In genomic region chr6:2900221-2900807, GRCh38 we compare ENCODE assay signal across 11 cellular contexts. TPM values are rescaled to one million over a fixed set of nuclear protein-coding genes. Genes with fewer than 3 reads are reported as not detected.
DNase-seq lines count a peak whose midpoint lies in the region; ATAC-seq and TF ChIP-seq lines count a peak whose summit lies in the region.
"Had no signal": no experiment of that assay in that cellular context is flagged by ENCODE, and none has a peak within 500 bp of the region (broad histone marks: within the 10 kb centered on the region; RNA-seq: fewer than 3 reads in every experiment).

No MANE protein-coding gene starts in this region.

- TF ChIP-seq EP300 in gastroesophageal sphincter (IDR thresholded peaks at IDR 0.05) = peak; percentile 62

- 36 to 61% methylated on average over 6 to 7 of the region's 15 CpGs for WGBS in gastroesophageal sphincter (ENCODE audit: low coverage in 1 of 2), 2 donors

- no peaks in the 10 kb centered on the region for H3K9me3 ChIP-seq in gastroesophageal sphincter

- peaks cover 65% of the 10 kb centered on the region for H3K36me3 Mint-ChIP-seq in activated CD4-positive, alpha-beta T cell treated with anti-CD3 and anti-CD28 coated beads, Interleukin-2, amount 10 ng/mL, durations not matched to agents 24 days and 14 days (ENCODE audit: low read depth)
- peaks cover 66% of the 10 kb centered on the region for H3K36me3 Mint-ChIP-seq in activated CD4-positive, alpha-beta memory T cell treated with anti-CD3 and anti-CD28 coated beads for 36 hours

- H3K4me1 Mint-ChIP-seq in activated CD4-positive, alpha-beta T cell treated with anti-CD3 and anti-CD28 coated beads, Interleukin-2, amount 10 ng/mL, durations not matched to agents 24 days and 14 days = peaks cover 52% of the 10 kb centered on the region
- H3K4me1 Mint-ChIP-seq in activated CD4-positive, alpha-beta memory T cell treated with anti-CD3 and anti-CD28 coated beads for 36 hours (ENCODE audit: low read depth) = peaks cover 43% of the 10 kb centered on the region
- H3K4me1 Mint-ChIP-seq in stimulated activated naive CD8-positive, alpha-beta T cell treated with anti-CD3 and anti-CD28 coated beads, Interleukin-15, amount 100 ng/mL, for 72 hours = peaks cover 62% of the 10 kb centered on the region

- CTCF ChIA-PET in activated CD4-positive, alpha-beta memory T cell treated with anti-CD3 and anti-CD28 coated beads for 36 hours (lab: Charles Lee) = interaction anchor here (0.6 to 5.0 kb wide), 14 partner anchors 9 to 88 kb away, joined by 3 to 53 read pairs (median 6); partner anchors contain the start of gene SERPINB1
- CTCF ChIA-PET in RWPE1 (lab: Yijun Ruan, JAX) = interaction anchor here (0.6 to 1.1 kb wide), 3 partner anchors 17 to 532 kb away, joined by 3 to 4 read pairs (median 3); no protein-coding TSS in a partner anchor

- no peaks in the 10 kb centered on the region for H3K27me3 Mint-ChIP-seq in activated CD4-positive, alpha-beta T cell treated with anti-CD3 and anti-CD28 coated beads, Interleukin-2, amount 10 ng/mL, durations not matched to agents 24 days and 14 days
- H3K27me3 Mint-ChIP-seq in activated CD4-positive, alpha-beta memory T cell treated with anti-CD3 and anti-CD28 coated beads for 36 hours = no peaks in the 10 kb centered on the region
- H3K27me3 Mint-ChIP-seq in stimulated activated naive CD8-positive, alpha-beta T cell treated with anti-CD3 and anti-CD28 coated beads, Interleukin-15, amount 100 ng/mL, for 72 hours = no peaks in the 10 kb centered on the region
- H3K27me3 Mint-ChIP-seq: dendritic cell treated with granulocyte-macrophage colony-stimulating factor and Interleukin-4, amounts not matched to agents 40 ng/mL and 50 ng/mL, for 4 days had no signal

- TF ChIP-seq CTCF in gastroesophageal sphincter (IDR thresholded peaks at IDR 0.05) (no peak), RWPE1 (conservative IDR thresholded peaks at IDR 0.05; ENCODE audit: low read depth) (no peak)

- H3K4me1 ChIP-seq in gastroesophageal sphincter = peaks cover 0 to 46% (median 5%) of the 10 kb centered on the region in 3 donors

- no peak for TF ChIP-seq POLR2A in gastroesophageal sphincter (IDR thresholded peaks at IDR 0.05)

- H3K36me3 ChIP-seq in gastroesophageal sphincter = peaks cover 0 to 27% of the 10 kb centered on the region in 2 donors

- POLR2A ChIA-PET in activated CD4-positive, alpha-beta memory T cell treated with anti-CD3 and anti-CD28 coated beads for 36 hours (lab: Charles Lee) = interaction anchor here (0.6 to 4.3 kb wide), 11 partner anchors 23 to 163 kb away, joined by 3 to 29 read pairs (median 5); partner anchors contain the start of gene SERPINB1
- POLR2A ChIA-PET in RWPE1 (lab: Yijun Ruan, JAX; ENCODE audit: low non-redundant PET) = no interaction called here

- H3K4me3 Mint-ChIP-seq in activated CD4-positive, alpha-beta T cell treated with anti-CD3 and anti-CD28 coated beads, Interleukin-2, amount 10 ng/mL, durations not matched to agents 24 days and 14 days = peak overlapping the region; percentile 97
- H3K4me3 Mint-ChIP-seq in activated CD4-positive, alpha-beta memory T cell treated with anti-CD3 and anti-CD28 coated beads for 36 hours = peak overlapping the region; percentile 99
- peak overlapping the region; percentile 96 to 97 for H3K4me3 Mint-ChIP-seq in stimulated activated naive CD8-positive, alpha-beta T cell treated with anti-CD3 and anti-CD28 coated beads, Interleukin-15, amount 100 ng/mL, for 72 hours
- H3K4me3 Mint-ChIP-seq: dendritic cell treated with granulocyte-macrophage colony-stimulating factor and Interleukin-4, amounts not matched to agents 40 ng/mL and 50 ng/mL, for 4 days had no signal

- H3K9me3 Mint-ChIP-seq in activated CD4-positive, alpha-beta T cell treated with anti-CD3 and anti-CD28 coated beads, Interleukin-2, amount 10 ng/mL, durations not matched to agents 24 days and 14 days = no peaks in the 10 kb centered on the region
- H3K9me3 Mint-ChIP-seq in activated CD4-positive, alpha-beta memory T cell treated with anti-CD3 and anti-CD28 coated beads for 36 hours = no peaks in the 10 kb centered on the region
- no peaks in the 10 kb centered on the region for H3K9me3 Mint-ChIP-seq in stimulated activated naive CD8-positive, alpha-beta T cell treated with anti-CD3 and anti-CD28 coated beads, Interleukin-15, amount 100 ng/mL, for 72 hours
- H3K9me3 Mint-ChIP-seq: dendritic cell treated with granulocyte-macrophage colony-stimulating factor and Interleukin-4, amounts not matched to agents 40 ng/mL and 50 ng/mL, for 4 days had no signal

- H3K4me3 ChIP-seq in gastroesophageal sphincter = peak overlapping the region in 1 of 2 donors; percentile 83

- intact Hi-C loops in activated CD4-positive, alpha-beta T cell treated with anti-CD3 and anti-CD28 coated beads, Interleukin-2, amount 10 ng/mL, durations not matched to agents 24 days and 14 days (cut with micrococcal nuclease) = loop anchor here (2.0 to 5.0 kb wide), 3 partner anchors 46 to 133 kb away; partner anchors contain the start of gene WRNIP1
- intact Hi-C loops in activated CD4-positive, alpha-beta memory T cell treated with anti-CD3 and anti-CD28 coated beads for 36 hours (cut with micrococcal nuclease) = loop anchor here (1.0 to 5.0 kb wide), 2 partner anchors 9 to 133 kb away; partner anchors contain the start of gene WRNIP1

- no peak for ATAC-seq in gastroesophageal sphincter
- no peak for ATAC-seq in stimulated activated naive CD8-positive, alpha-beta T cell treated with anti-CD3 and anti-CD28 coated beads, Interleukin-15, amount 100 ng/mL, for 72 hours

- H3K27ac Mint-ChIP-seq in activated CD4-positive, alpha-beta T cell treated with anti-CD3 and anti-CD28 coated beads, Interleukin-2, amount 10 ng/mL, durations not matched to agents 24 days and 14 days = peak overlapping the region; percentile 90
- H3K27ac Mint-ChIP-seq in activated CD4-positive, alpha-beta memory T cell treated with anti-CD3 and anti-CD28 coated beads for 36 hours = peak overlapping the region; percentile 95
- peak overlapping the region in 1 of 2 donors; percentile 96 for H3K27ac Mint-ChIP-seq in stimulated activated naive CD8-positive, alpha-beta T cell treated with anti-CD3 and anti-CD28 coated beads, Interleukin-15, amount 100 ng/mL, for 72 hours

- peak; percentile 60 for DNase-seq in activated CD4-positive, alpha-beta T cell treated with anti-CD3 and anti-CD28 coated beads, Interleukin-2, amount 10 ng/mL, durations not matched to agents 24 days and 14 days
- DNase-seq in activated CD4-positive, alpha-beta T cell treated with anti-CD3 and anti-CD28 coated beads, Interleukin-2, amount 50 U/mL, for 4 hours = no peak
- no peak for DNase-seq in activated CD4-positive, alpha-beta memory T cell treated with anti-CD3 and anti-CD28 coated beads for 36 hours
- DNase-seq in stimulated activated naive CD8-positive, alpha-beta T cell treated with anti-CD3 and anti-CD28 coated beads, Interleukin-15, amount 100 ng/mL, for 72 hours = no peak
- no peak for DNase-seq in RWPE1 (ENCODE audit: low spot score)
- DNase-seq in LoVo (ENCODE audit: low spot score) = no peak
- no peak for DNase-seq in dermis blood vessel endothelial cell
- DNase-seq: NCI-H1417 treated with DMSO at 0.1 percent for 48 hours; stimulated activated naive CD4-positive, alpha-beta T cell had no signal

- no peaks in the 10 kb centered on the region for H3K27me3 ChIP-seq in gastroesophageal sphincter

- H3K27ac ChIP-seq in gastroesophageal sphincter (peak overlapping the region in 2 of 4 donors; percentile 53 to 90), RWPE1 (no peak overlapping the region)

RNA-seq across cellular contexts. Expression of gene SERPINB9, which starts 2.8 kb away (rescaled TPM):
- total RNA-seq in activated CD4-positive, alpha-beta T cell treated with anti-CD3 and anti-CD28 coated beads, Interleukin-2, amount 10 ng/mL, durations not matched to agents 24 days and 14 days = 81.3 and 83.8 TPM in 2 replicates
- 10 to 100 TPM; 69.9 to 72.6 TPM for total RNA-seq in activated CD4-positive, alpha-beta memory T cell treated with anti-CD3 and anti-CD28 coated beads for 36 hours
- total RNA-seq in gastroesophageal sphincter (10 to 100 TPM in 1 of 4 donors, 1 to 10 TPM in 3; 5.9 to 16.6 (median 8.0) TPM), dermis blood vessel endothelial cell (37.3 and 98.0 TPM in 2 replicates)

RNA-seq across cellular contexts. Expression of gene SERPINB1, which starts 58.7 kb away (rescaled TPM):
- total RNA-seq in activated CD4-positive, alpha-beta T cell treated with anti-CD3 and anti-CD28 coated beads, Interleukin-2, amount 10 ng/mL, durations not matched to agents 24 days and 14 days = 76.1 and 79.9 TPM in 2 replicates
- total RNA-seq in activated CD4-positive, alpha-beta memory T cell treated with anti-CD3 and anti-CD28 coated beads for 36 hours = 100 to 1,000 TPM; 164 to 169 TPM
- total RNA-seq in gastroesophageal sphincter (10 to 100 TPM; 24.8 to 79.0 (median 45.4) TPM), dermis blood vessel endothelial cell (32.2 and 57.8 TPM in 2 replicates)
